9 cellular contexts compared by ENCODE assay signal in the genomic region with DNA sequence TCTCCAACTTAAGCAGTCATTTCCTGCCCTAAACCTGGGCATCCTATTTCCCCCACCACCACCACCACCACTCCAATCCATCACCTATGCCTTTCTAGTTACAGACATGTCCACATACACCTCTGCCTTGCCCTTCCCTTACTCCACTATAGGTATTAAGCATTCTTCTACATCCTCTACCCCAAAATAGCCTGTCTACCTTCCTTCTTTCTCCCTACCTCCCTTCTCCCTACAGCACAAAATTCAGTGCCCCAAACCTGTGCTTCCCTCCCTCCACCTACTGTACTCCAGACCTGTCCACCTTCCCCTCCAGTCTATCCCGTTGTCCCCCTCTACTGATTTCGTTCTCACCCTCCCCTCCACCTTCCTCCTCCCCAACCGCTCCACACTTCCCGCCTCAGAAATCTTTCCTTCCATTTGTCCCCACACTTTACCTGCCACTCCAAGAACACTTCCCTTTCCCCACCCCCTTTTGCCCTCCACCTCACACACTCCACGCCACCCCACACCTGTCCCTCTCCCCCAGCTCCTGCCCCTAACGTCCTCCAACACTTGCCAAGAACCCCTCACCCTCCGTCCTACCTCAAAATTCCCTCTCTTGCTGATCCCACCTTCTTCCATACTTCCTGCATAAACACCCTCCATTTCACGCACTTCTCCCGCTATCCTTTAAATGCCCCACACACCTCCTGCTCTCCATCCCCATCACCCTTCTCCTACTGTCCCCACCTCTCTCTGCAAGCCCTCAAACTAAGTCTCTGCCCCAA. TPM values are rescaled to one million over a fixed set of nuclear protein-coding genes. Genes with fewer than 3 reads are reported as not detected.
DNase-seq lines count a peak whose midpoint lies in the region; ATAC-seq and TF ChIP-seq lines count a peak whose summit lies in the region.
"Had no signal": no experiment of that assay in that cellular context is flagged by ENCODE, and none has a peak within 500 bp of the region (broad histone marks: within the 10 kb centered on the region; RNA-seq: fewer than 3 reads in every experiment).

No MANE protein-coding gene starts in this region.

- ATAC-seq in activated T-cell treated with anti-CD3 and anti-CD28 coated beads, Interleukin-2, amount 50 U/mL, for 72 hours (replicated peaks in 1 of 2), result no peak
- ATAC-seq in HG02884 (IDR thresholded peaks at IDR 0.05; ENCODE audit: unreplicated experiment) (no peak), HG03135 (IDR thresholded peaks at IDR 0.05; ENCODE audit: unreplicated experiment) (no peak)
- ATAC-seq: pancreas had no signal

- peak overlapping the region; percentile 84 for H3K4me3 ChIP-seq in suprapubic skin

- CTCF ChIA-PET in activated CD4-positive, alpha-beta memory T cell treated with anti-CD3 and anti-CD28 coated beads for 36 hours (lab: Charles Lee), result no interaction called here

- POLR2A ChIA-PET in activated CD4-positive, alpha-beta memory T cell treated with anti-CD3 and anti-CD28 coated beads for 36 hours (lab: Charles Lee), result no interaction called here

- TF ChIP-seq POLR2A in suprapubic skin (IDR thresholded peaks at IDR 0.05), result no peak

- no peak for TF ChIP-seq EP300 in suprapubic skin (IDR thresholded peaks at IDR 0.05)

- no peaks in the 10 kb centered on the region for H3K9me3 ChIP-seq in suprapubic skin
- H3K9me3 ChIP-seq: pancreas had no signal

- intact Hi-C loops in activated CD4-positive, alpha-beta memory T cell treated with anti-CD3 and anti-CD28 coated beads for 36 hours (cut with micrococcal nuclease), result no loop called here

- no peaks in the 10 kb centered on the region for H3K36me3 Mint-ChIP-seq in activated T-cell treated with anti-CD3 and anti-CD28 coated beads, Interleukin-2, amount 50 U/mL, for 72 hours (ENCODE audit: insufficient read depth in 2 of 2)
- no peaks in the 10 kb centered on the region for H3K36me3 Mint-ChIP-seq in activated CD4-positive, alpha-beta memory T cell treated with anti-CD3 and anti-CD28 coated beads for 36 hours
- H3K36me3 Mint-ChIP-seq in immature natural killer cell, result no peaks in the 10 kb centered on the region

- no peak for DNase-seq in activated T-cell treated with anti-CD3 and anti-CD28 coated beads, Interleukin-2, amount 50 U/mL, for 72 hours
- no peak for DNase-seq in activated T-cell treated with anti-CD3 and anti-CD28 coated beads, Interleukin-2, amount 50 U/mL, for 1 hour
- DNase-seq in activated CD4-positive, alpha-beta memory T cell treated with anti-CD3 and anti-CD28 coated beads for 36 hours, result no peak
- no peak for DNase-seq in immature natural killer cell
- no peak for DNase-seq in suprapubic skin (ENCODE audit: low spot score in 2 of 2)
- DNase-seq in stimulated activated CD4-positive, alpha-beta T cell treated with anti-CD3 and anti-CD28 coated beads, Interleukin-4, amount 100 ng/mL, for 24 hours, result no peak

- WGBS in suprapubic skin, result 80% methylated on average over 9 of the region's 9 CpGs

- no peaks in the 10 kb centered on the region for H3K9me3 Mint-ChIP-seq in activated T-cell treated with anti-CD3 and anti-CD28 coated beads, Interleukin-2, amount 50 U/mL, for 72 hours
- no peaks in the 10 kb centered on the region for H3K9me3 Mint-ChIP-seq in activated CD4-positive, alpha-beta memory T cell treated with anti-CD3 and anti-CD28 coated beads for 36 hours
- H3K9me3 Mint-ChIP-seq in immature natural killer cell, result no peaks in the 10 kb centered on the region

- H3K27me3 ChIP-seq in suprapubic skin, result no peaks in the 10 kb centered on the region
- H3K27me3 ChIP-seq: pancreas had no signal

- peak overlapping the region; percentile 57 to 82 for H3K4me3 Mint-ChIP-seq in activated T-cell treated with anti-CD3 and anti-CD28 coated beads, Interleukin-2, amount 50 U/mL, for 72 hours
- H3K4me3 Mint-ChIP-seq in activated CD4-positive, alpha-beta memory T cell treated with anti-CD3 and anti-CD28 coated beads for 36 hours, result peak overlapping the region; percentile 69
- H3K4me3 Mint-ChIP-seq in immature natural killer cell, result peak overlapping the region; percentile 73 to 93 (median 87)

- H3K4me1 Mint-ChIP-seq in activated T-cell treated with anti-CD3 and anti-CD28 coated beads, Interleukin-2, amount 50 U/mL, for 72 hours (ENCODE audit: low read depth), result peaks cover 30% of the 10 kb centered on the region
- H3K4me1 Mint-ChIP-seq in activated CD4-positive, alpha-beta memory T cell treated with anti-CD3 and anti-CD28 coated beads for 36 hours (ENCODE audit: low read depth), result peaks cover 20% of the 10 kb centered on the region
- H3K4me1 Mint-ChIP-seq in immature natural killer cell, result peaks cover 5 to 11% of the 10 kb centered on the region in 2 donors

- H3K4me1 ChIP-seq in suprapubic skin, result peaks cover 15% of the 10 kb centered on the region

- no peak overlapping the region for H3K27ac ChIP-seq in suprapubic skin
- H3K27ac ChIP-seq: pancreas had no signal

- TF ChIP-seq CTCF in suprapubic skin (IDR thresholded peaks at IDR 0.05), result no peak

- no peaks in the 10 kb centered on the region for H3K36me3 ChIP-seq in suprapubic skin
- H3K36me3 ChIP-seq: pancreas had no signal

- H3K27me3 Mint-ChIP-seq in activated T-cell treated with anti-CD3 and anti-CD28 coated beads, Interleukin-2, amount 50 U/mL, for 72 hours (ENCODE audit: low read depth), result peaks cover 7% of the 10 kb centered on the region
- no peaks in the 10 kb centered on the region for H3K27me3 Mint-ChIP-seq in activated CD4-positive, alpha-beta memory T cell treated with anti-CD3 and anti-CD28 coated beads for 36 hours
- peaks cover 0 to 7% (median 5%) of the 10 kb centered on the region in 3 donors for H3K27me3 Mint-ChIP-seq in immature natural killer cell (ENCODE audit: low read depth in 3 of 3)

- H3K27ac Mint-ChIP-seq in activated T-cell treated with anti-CD3 and anti-CD28 coated beads, Interleukin-2, amount 50 U/mL, for 72 hours, result peak overlapping the region; percentile 74
- H3K27ac Mint-ChIP-seq in activated CD4-positive, alpha-beta memory T cell treated with anti-CD3 and anti-CD28 coated beads for 36 hours, result no peak overlapping the region
- peak overlapping the region in 2 of 6 donors; percentile 36 to 64 for H3K27ac Mint-ChIP-seq in immature natural killer cell

RNA-seq across cellular contexts. Expression of a gene that starts 1.5 kb away (rescaled TPM):
- total RNA-seq in activated T-cell treated with anti-CD3 and anti-CD28 coated beads, Interleukin-2, amount 50 U/mL, for 72 hours, result 10 to 100 TPM; 25.5 to 28.7 TPM
- total RNA-seq in activated CD4-positive, alpha-beta memory T cell treated with anti-CD3 and anti-CD28 coated beads for 36 hours, result 10 to 100 TPM; 27.5 to 29.1 TPM
- polyA plus RNA-seq in immature natural killer cell, result 10 to 100 TPM in 2 of 3 donors, 1 to 10 TPM in 1; 9.0 to 15.8 (median 10.4) TPM
- 10 to 100 TPM; 10.6 to 18.4 (median 14.5) TPM for total RNA-seq in suprapubic skin
